8 cellular contexts compared by ENCODE assay signal in the genomic region with DNA sequence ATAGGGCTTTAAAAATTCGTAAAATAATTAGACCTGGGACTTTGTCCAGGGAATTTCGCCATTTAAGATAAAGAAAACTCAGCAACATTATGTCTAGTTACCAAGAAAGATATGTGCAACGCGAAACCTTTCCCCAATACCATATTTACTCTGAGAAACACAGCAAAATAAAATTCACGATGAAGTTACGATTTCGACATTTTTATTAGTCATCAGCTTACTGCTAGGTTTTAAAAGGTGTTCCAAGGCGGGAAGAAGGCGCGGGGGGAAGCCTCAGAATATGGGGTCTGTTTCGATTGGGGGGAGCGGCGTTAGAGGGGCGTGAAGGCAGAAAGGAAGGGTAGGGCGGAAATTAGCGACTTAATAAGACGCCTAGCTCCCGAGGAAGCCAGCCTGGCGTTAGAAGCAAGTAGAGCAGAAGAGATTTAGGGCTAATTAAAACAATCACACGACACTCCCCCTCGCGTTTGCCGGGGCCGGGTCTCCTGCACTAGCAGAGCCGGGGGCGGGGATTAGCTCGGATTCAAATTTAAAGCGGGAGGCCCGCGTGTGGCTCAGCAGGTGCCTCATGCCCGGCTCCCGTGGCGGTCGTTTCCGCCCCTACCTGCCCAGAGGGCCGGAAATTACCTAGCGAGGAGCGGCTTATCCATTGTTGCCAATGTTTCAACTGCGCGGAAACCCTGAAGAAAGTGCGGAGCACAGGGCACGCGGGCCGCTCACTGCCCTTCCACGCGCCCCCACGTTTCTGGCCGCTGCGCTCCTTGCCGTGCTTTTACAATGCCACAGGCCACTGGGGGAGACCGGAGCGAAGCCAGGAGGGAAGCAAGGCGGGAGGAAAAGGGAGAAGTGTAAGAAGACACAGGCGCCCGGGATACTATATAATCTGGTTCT. TPM values are rescaled to one million over a fixed set of nuclear protein-coding genes. Genes with fewer than 3 reads are reported as not detected.
DNase-seq lines count a peak whose midpoint lies in the region; ATAC-seq and TF ChIP-seq lines count a peak whose summit lies in the region.

No MANE protein-coding gene starts in this region.

- H3K4me3 Mint-ChIP-seq in activated naive CD4-positive, alpha-beta T cell treated with anti-CD3 and anti-CD28 coated beads, Interleukin-2, amount 50 U/mL, for 24 hours = peak overlapping the region; percentile 99

- H3K36me3 Mint-ChIP-seq in activated naive CD4-positive, alpha-beta T cell treated with anti-CD3 and anti-CD28 coated beads, Interleukin-2, amount 50 U/mL, for 24 hours = no peaks in the 10 kb centered on the region

- no peaks in the 10 kb centered on the region for H3K27me3 Mint-ChIP-seq in activated naive CD4-positive, alpha-beta T cell treated with anti-CD3 and anti-CD28 coated beads, Interleukin-2, amount 50 U/mL, for 24 hours

- TF ChIP-seq EP300 in ovary (IDR thresholded peaks at IDR 0.05) = no peak

- peak overlapping the region; percentile 98 for H3K4me3 ChIP-seq in SK-N-MC
- peak overlapping the region; percentile 90 for H3K4me3 ChIP-seq in ovary
- H3K4me3 ChIP-seq in thymus (ENCODE audit: low read length) = peak overlapping the region; percentile 99

- TF ChIP-seq CTCF in GM10266 (IDR thresholded peaks at IDR 0.05; ENCODE audit: control insufficient read depth, insufficient read depth, low read depth, missing control alignments) (no peak), ovary (IDR thresholded peaks at IDR 0.05) (no peak)

- H3K4me1 ChIP-seq in ovary (ENCODE audit: insufficient read depth) (peaks cover 1% of the 10 kb centered on the region), thymus (ENCODE audit: control insufficient read depth, insufficient read depth, low read length) (peaks cover 4% of the 10 kb centered on the region)

- peak overlapping the region; percentile 97 for H3K9ac ChIP-seq in SK-N-MC (ENCODE audit: insufficient read length)

- no peaks in the 10 kb centered on the region for H3K36me3 ChIP-seq in SK-N-MC (ENCODE audit: insufficient read depth, low read length)
- no peaks in the 10 kb centered on the region for H3K36me3 ChIP-seq in ovary
- H3K36me3 ChIP-seq in thymus (ENCODE audit: control insufficient read depth, insufficient read depth) = no peaks in the 10 kb centered on the region

- ATAC-seq in HG02610 (IDR thresholded peaks at IDR 0.05; ENCODE audit: unreplicated experiment) = peak; percentile 36

- H3K27me3 ChIP-seq in ovary (no peaks in the 10 kb centered on the region), thymus (ENCODE audit: control insufficient read depth, insufficient read depth) (no peaks in the 10 kb centered on the region)

- no peaks in the 10 kb centered on the region for H3K9me3 ChIP-seq in SK-N-MC (ENCODE audit: low read depth, low read length)
- no peaks in the 10 kb centered on the region for H3K9me3 ChIP-seq in ovary
- peaks cover 2% of the 10 kb centered on the region for H3K9me3 ChIP-seq in thymus (ENCODE audit: control insufficient read depth)

- H3K9me3 Mint-ChIP-seq in activated naive CD4-positive, alpha-beta T cell treated with anti-CD3 and anti-CD28 coated beads, Interleukin-2, amount 50 U/mL, for 24 hours = no peaks in the 10 kb centered on the region

- DNase-seq in GM10266 (ENCODE audit: extremely low spot score) (peak; percentile 71), NCI-H1092 (lab: John Stamatoyannopoulos, UW) (peak; percentile 90), SK-N-MC (ENCODE audit: low read depth, low spot score) (peak; percentile 60), head of caudate nucleus (peak; percentile 62 to 91 (median 80)), ovary (peak; percentile 72 to 85 (median 83))

- intact Hi-C loops in head of caudate nucleus (cut with DNase I) = loop anchor here (5.0 to 10.0 kb wide), 3 partner anchors 153 to 715 kb away; a partner anchor contains a TSS
- intact Hi-C loops in ovary (cut with DNase I) = loop anchor here in 1 of 4 donors (5.0 to 10.0 kb wide), 2 partner anchors 155 to 332 kb away; a partner anchor contains a TSS

- WGBS in ovary, 3 donors = 0 to 1% (median 1%) methylated on average over 55 of the region's 55 CpGs
- WGBS in thymus = 1% methylated on average over 55 of the region's 55 CpGs

- peak; percentile 45 for TF ChIP-seq POLR2A in ovary (IDR thresholded peaks at IDR 0.05)

- H3K27ac Mint-ChIP-seq in activated naive CD4-positive, alpha-beta T cell treated with anti-CD3 and anti-CD28 coated beads, Interleukin-2, amount 50 U/mL, for 24 hours = peak overlapping the region; percentile 98

- H3K4me1 Mint-ChIP-seq in activated naive CD4-positive, alpha-beta T cell treated with anti-CD3 and anti-CD28 coated beads, Interleukin-2, amount 50 U/mL, for 24 hours = peaks cover 35% of the 10 kb centered on the region

- H3K27ac ChIP-seq in SK-N-MC (peak overlapping the region; percentile 99), ovary (peak overlapping the region; percentile 26 to 55), thymus (ENCODE audit: low read depth) (peak overlapping the region; percentile 98)

RNA-seq across cellular contexts. Expression of a gene that starts 0.8 kb away (rescaled TPM):
- total RNA-seq in ovary = 10 to 100 TPM; 11.4 to 24.6 (median 20.4) TPM
- polyA plus RNA-seq in ovary (1 to 10 TPM; 3.9 to 6.1 TPM), thymus (2.6 TPM)

Comparison
In these comparisons a context has a peak if more than half of its experiments do, and no peak if none do; other contexts are left out.
1. Peak in every context shown above with its lines: DNase-seq, ATAC-seq, H3K4me3 ChIP-seq and H3K27ac ChIP-seq.
2. H3K27ac ChIP-seq: peak in every context shown above with its lines; median percentile 99 in SK-N-MC; 98 in thymus; 40 in ovary.